8 cellular contexts compared by ENCODE assay signal in the genomic region with DNA sequence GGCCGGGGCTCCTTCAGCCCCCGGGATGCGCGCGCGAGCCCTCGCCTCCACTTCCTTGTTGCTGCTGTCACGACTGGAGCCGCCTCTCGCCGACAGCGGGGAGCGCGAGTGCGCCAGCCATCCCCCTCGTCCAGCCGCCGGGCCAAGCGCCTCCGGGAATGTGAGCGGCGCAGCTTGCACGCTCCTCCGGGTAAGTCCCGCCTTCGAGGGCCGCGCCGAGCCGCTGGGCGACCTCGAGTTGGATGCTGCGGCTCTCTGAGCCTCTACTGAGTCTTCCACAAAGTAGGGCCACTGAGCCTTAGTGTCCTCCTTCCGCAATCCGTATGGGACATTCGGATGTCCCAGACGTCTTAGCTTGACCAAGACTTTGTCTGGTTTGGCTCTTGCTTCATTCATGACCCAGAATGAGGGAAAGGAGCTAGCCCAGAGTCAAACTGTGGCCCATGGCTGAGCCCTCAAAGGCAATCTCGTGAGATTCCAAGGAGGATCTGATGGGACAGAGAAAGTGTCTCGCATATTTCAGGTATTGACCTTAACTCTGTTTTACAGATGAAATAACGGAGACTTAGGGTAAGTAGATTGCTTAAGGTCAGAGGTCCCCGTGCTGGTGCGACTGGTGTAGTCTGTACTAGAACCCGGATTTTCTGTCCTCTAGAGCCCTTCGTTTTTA. TPM values are rescaled to one million over a fixed set of nuclear protein-coding genes. Genes with fewer than 3 reads are reported as not detected.
A peak's percentile ranks its signal among the peaks of the same experiment; 100 is the strongest.
DNase-seq lines count a peak whose midpoint lies in the region; ATAC-seq and TF ChIP-seq lines count a peak whose summit lies in the region.

No MANE protein-coding gene starts in this region.

- no peak for TF ChIP-seq EP300 in upper lobe of left lung (IDR thresholded peaks at IDR 0.05)

- H3K9me3 ChIP-seq in neutrophil (no peaks in the 10 kb centered on the region), upper lobe of left lung (no peaks in the 10 kb centered on the region)

- DNase-seq in NCI-H69 (lab: John Stamatoyannopoulos, UW) (peak; percentile 54), fibroblast of the aortic adventitia (ENCODE audit: low read depth) (peak; percentile 46), upper lobe of left lung (peak; percentile 58 to 93), NCI-H526 treated with DMSO at 0.1 percent for 48 hours (lab: John Stamatoyannopoulos, UW) (no peak)
- peak; percentile 34 for DNase-seq in activated T-helper 1 cell treated with anti-CD3 and anti-CD28 coated beads, Interleukin-12 subunit alpha, Interleukin-12 subunit beta, Interleukin-2, Interleukin-4 antibody, amounts not matched to agents 30 ng/mL and 10 ng/mL and 1 ng/mL, durations not matched to agents 14 hours and 24 hours and 36 hours (ENCODE audit: low spot score)

- peak overlapping the region; percentile 98 for H3K27ac Mint-ChIP-seq in activated T-helper 1 cell treated with anti-CD3 and anti-CD28 coated beads, Interleukin-12 subunit alpha, Interleukin-12 subunit beta, Interleukin-2, Interleukin-4 antibody, amounts not matched to agents 30 ng/mL and 10 ng/mL and 1 ng/mL, durations not matched to agents 14 hours and 24 hours and 36 hours

- peaks cover 53% of the 10 kb centered on the region for H3K4me1 Mint-ChIP-seq in activated T-helper 1 cell treated with anti-CD3 and anti-CD28 coated beads, Interleukin-12 subunit alpha, Interleukin-12 subunit beta, Interleukin-2, Interleukin-4 antibody, amounts not matched to agents 30 ng/mL and 10 ng/mL and 1 ng/mL, durations not matched to agents 14 hours and 24 hours and 36 hours (ENCODE audit: low read depth)

- H3K9me3 Mint-ChIP-seq in activated T-helper 1 cell treated with anti-CD3 and anti-CD28 coated beads, Interleukin-12 subunit alpha, Interleukin-12 subunit beta, Interleukin-2, Interleukin-4 antibody, amounts not matched to agents 30 ng/mL and 10 ng/mL and 1 ng/mL, durations not matched to agents 14 hours and 24 hours and 36 hours, result no peaks in the 10 kb centered on the region

- no peak for TF ChIP-seq POLR2A in upper lobe of left lung (IDR thresholded peaks at IDR 0.05)

- TF ChIP-seq CTCF in C4-2B (conservative IDR thresholded peaks at IDR 0.05), result no peak
- TF ChIP-seq CTCF in fibroblast of the aortic adventitia (IDR thresholded peaks at IDR 0.05; ENCODE audit: insufficient read depth, low read length), result no peak
- TF ChIP-seq CTCF in neutrophil (IDR thresholded peaks at IDR 0.05), result no peak
- TF ChIP-seq CTCF in upper lobe of left lung (IDR thresholded peaks at IDR 0.05), result no peak

- peaks cover 24% of the 10 kb centered on the region for H3K36me3 Mint-ChIP-seq in activated T-helper 1 cell treated with anti-CD3 and anti-CD28 coated beads, Interleukin-12 subunit alpha, Interleukin-12 subunit beta, Interleukin-2, Interleukin-4 antibody, amounts not matched to agents 30 ng/mL and 10 ng/mL and 1 ng/mL, durations not matched to agents 14 hours and 24 hours and 36 hours (ENCODE audit: low read depth)

- peaks cover 15% of the 10 kb centered on the region in 2 experiments for H3K4me1 ChIP-seq in neutrophil (ENCODE audit: control insufficient read depth in 1 of 2, insufficient read depth in 1 of 2, low read depth in 1 of 2, low read length in 1 of 2)
- H3K4me1 ChIP-seq in upper lobe of left lung, result peaks cover 23 to 37% (median 31%) of the 10 kb centered on the region in 4 donors

- H3K27me3 ChIP-seq in neutrophil (no peaks in the 10 kb centered on the region), upper lobe of left lung (no peaks in the 10 kb centered on the region)

- H3K36me3 ChIP-seq in neutrophil (no peaks in the 10 kb centered on the region), upper lobe of left lung (peaks cover 0 to 17% (median 5%) of the 10 kb centered on the region in 4 donors)

- H3K27me3 Mint-ChIP-seq in activated T-helper 1 cell treated with anti-CD3 and anti-CD28 coated beads, Interleukin-12 subunit alpha, Interleukin-12 subunit beta, Interleukin-2, Interleukin-4 antibody, amounts not matched to agents 30 ng/mL and 10 ng/mL and 1 ng/mL, durations not matched to agents 14 hours and 24 hours and 36 hours (ENCODE audit: insufficient read depth), result no peaks in the 10 kb centered on the region

- ATAC-seq in GM21786 (IDR thresholded peaks at IDR 0.05; ENCODE audit: unreplicated experiment), result peak; percentile 1
- ATAC-seq in upper lobe of left lung (ENCODE audit: low FRiP score in 2 of 2), result peak; percentile 72 to 80

- WGBS in upper lobe of left lung, 2 donors, result 1% methylated on average over 19 to 37 of the region's 44 CpGs

- peak overlapping the region; percentile 95 for H3K4me3 ChIP-seq in fibroblast of the aortic adventitia (ENCODE audit: low read depth, low read length)
- peak overlapping the region; percentile 76 to 81 for H3K4me3 ChIP-seq in neutrophil (ENCODE audit: low read depth in 1 of 2, low read length in 1 of 2)
- H3K4me3 ChIP-seq in upper lobe of left lung, result peak overlapping the region; percentile 80 to 94 (median 81)

- intact Hi-C loops in activated T-helper 1 cell treated with anti-CD3 and anti-CD28 coated beads, Interleukin-12 subunit alpha, Interleukin-12 subunit beta, Interleukin-2, Interleukin-4 antibody, amounts not matched to agents 30 ng/mL and 10 ng/mL and 1 ng/mL, durations not matched to agents 14 hours and 24 hours and 36 hours (cut with micrococcal nuclease), result loop anchor here (1.0 to 5.0 kb wide), 10 partner anchors 41 to 1771 kb away; a partner anchor contains a TSS

- H3K4me3 Mint-ChIP-seq in activated T-helper 1 cell treated with anti-CD3 and anti-CD28 coated beads, Interleukin-12 subunit alpha, Interleukin-12 subunit beta, Interleukin-2, Interleukin-4 antibody, amounts not matched to agents 30 ng/mL and 10 ng/mL and 1 ng/mL, durations not matched to agents 14 hours and 24 hours and 36 hours, result peak overlapping the region; percentile 99

- H3K27ac ChIP-seq in C4-2B (peak overlapping the region; percentile 100), neutrophil (peak overlapping the region; percentile 62), upper lobe of left lung (peak overlapping the region; percentile 91 to 97 (median 95))

RNA-seq across cellular contexts. Expression of a gene that starts 0.6 kb away (rescaled TPM):
- total RNA-seq in activated T-helper 1 cell treated with anti-CD3 and anti-CD28 coated beads, Interleukin-12 subunit alpha, Interleukin-12 subunit beta, Interleukin-2, Interleukin-4 antibody, amounts not matched to agents 30 ng/mL and 10 ng/mL and 1 ng/mL, durations not matched to agents 14 hours and 24 hours and 36 hours, result 49.1 and 49.9 TPM in 2 replicates
- total RNA-seq in fibroblast of the aortic adventitia (ENCODE audit: low replicate concordance), result 35.4 and 108 TPM in 2 replicates
- 10 to 100 TPM; 29.6 to 71.2 (median 41.0) TPM for total RNA-seq in upper lobe of left lung

RNA-seq across cellular contexts. Expression of a gene that starts 0.7 kb away (rescaled TPM):
- 2.4 TPM in 2 replicates for total RNA-seq in activated T-helper 1 cell treated with anti-CD3 and anti-CD28 coated beads, Interleukin-12 subunit alpha, Interleukin-12 subunit beta, Interleukin-2, Interleukin-4 antibody, amounts not matched to agents 30 ng/mL and 10 ng/mL and 1 ng/mL, durations not matched to agents 14 hours and 24 hours and 36 hours
- total RNA-seq in fibroblast of the aortic adventitia (ENCODE audit: low replicate concordance) (5.7 and 7.3 TPM in 2 replicates), upper lobe of left lung (1 to 10 TPM; 2.2 to 6.3 (median 4.1) TPM)

RNA-seq across cellular contexts. Expression of a gene that starts 40.6 kb away (rescaled TPM):
- total RNA-seq in activated T-helper 1 cell treated with anti-CD3 and anti-CD28 coated beads, Interleukin-12 subunit alpha, Interleukin-12 subunit beta, Interleukin-2, Interleukin-4 antibody, amounts not matched to agents 30 ng/mL and 10 ng/mL and 1 ng/mL, durations not matched to agents 14 hours and 24 hours and 36 hours, result 9.3 and 9.5 TPM in 2 replicates
- total RNA-seq in fibroblast of the aortic adventitia (ENCODE audit: low replicate concordance), result 12.7 and 20.2 TPM in 2 replicates
- 10 to 100 TPM in 5 of 6 donors, 1 to 10 TPM in 1; 7.3 to 21.6 (median 16.8) TPM for total RNA-seq in upper lobe of left lung

RNA-seq across cellular contexts. Expression of a gene that starts 56.5 kb away (rescaled TPM):
- not detected in 2 replicates for total RNA-seq in activated T-helper 1 cell treated with anti-CD3 and anti-CD28 coated beads, Interleukin-12 subunit alpha, Interleukin-12 subunit beta, Interleukin-2, Interleukin-4 antibody, amounts not matched to agents 30 ng/mL and 10 ng/mL and 1 ng/mL, durations not matched to agents 14 hours and 24 hours and 36 hours
- total RNA-seq in fibroblast of the aortic adventitia (ENCODE audit: low replicate concordance) (not detected in 2 replicates), upper lobe of left lung (not detected)
